2 cellular contexts compared by ENCODE assay signal in genomic region chr2:206257861-206258260, GRCh38.
TF ChIP-seq lines count a peak whose summit lies in the region.

No MANE protein-coding gene starts in this region.

TF ChIP-seq in GM23338, 12 proteins besides CTCF, POLR2A, EP300 and RAD21:
- TF ChIP-seq ETS1 (IDR thresholded peaks at IDR 0.05) = no peak
- TF ChIP-seq ZNF331 (CRISPR knock-in tag; IDR thresholded peaks at IDR 0.05; ENCODE audit: low read depth) = no peak
- TF ChIP-seq POLR2AphosphoS5 (IDR thresholded peaks at IDR 0.05; ENCODE audit: low read depth) = no peak
- TF ChIP-seq CREB1 (CRISPR knock-in tag; IDR thresholded peaks at IDR 0.05; ENCODE audit: low read depth) = no peak
- no peak for TF ChIP-seq STAT1 (IDR thresholded peaks at IDR 0.05; ENCODE audit: unreplicated experiment)
- TF ChIP-seq ZNF114 (CRISPR knock-in tag; IDR thresholded peaks at IDR 0.05) = no peak
- TF ChIP-seq ZNF462 (CRISPR knock-in tag; IDR thresholded peaks at IDR 0.05) = no peak
- no peak for TF ChIP-seq EZH2 (IDR thresholded peaks at IDR 0.05; ENCODE audit: low read depth, unreplicated experiment)
- no peak for TF ChIP-seq EZH2phosphoT487 (IDR thresholded peaks at IDR 0.05; ENCODE audit: unreplicated experiment)
- TF ChIP-seq REST (IDR thresholded peaks at IDR 0.05; ENCODE audit: unreplicated experiment) = no peak
- no peak for TF ChIP-seq NANOG (IDR thresholded peaks at IDR 0.05; ENCODE audit: borderline replicate concordance)
- TF ChIP-seq JUNB (IDR thresholded peaks at IDR 0.05; ENCODE audit: unreplicated experiment) = no peak

TF ChIP-seq in H1, 55 proteins besides CTCF, POLR2A, EP300 and RAD21:
- TF ChIP-seq KDM4A (IDR thresholded peaks at IDR 0.05; ENCODE audit: low read depth, low read length, severe bottlenecking) (no peak), SUZ12 (IDR thresholded peaks at IDR 0.05; ENCODE audit: low read length) (peak; percentile 50; the same call in 1 of the 2 replicates), TCF12 (IDR thresholded peaks at IDR 0.05; ENCODE audit: low read depth, low read length) (0 out of 2 replicates have a peak, but pooled peaks have one; percentile 2), MAFK (IDR thresholded peaks at IDR 0.05; ENCODE audit: low read depth, low read length) (no peak), FOSL1 (IDR thresholded peaks at IDR 0.05; ENCODE audit: insufficient read depth, low read depth, low read length) (no peak)
TF ChIP-seq in H1: peak in this region for 2.
